In the genomic region with DNA sequence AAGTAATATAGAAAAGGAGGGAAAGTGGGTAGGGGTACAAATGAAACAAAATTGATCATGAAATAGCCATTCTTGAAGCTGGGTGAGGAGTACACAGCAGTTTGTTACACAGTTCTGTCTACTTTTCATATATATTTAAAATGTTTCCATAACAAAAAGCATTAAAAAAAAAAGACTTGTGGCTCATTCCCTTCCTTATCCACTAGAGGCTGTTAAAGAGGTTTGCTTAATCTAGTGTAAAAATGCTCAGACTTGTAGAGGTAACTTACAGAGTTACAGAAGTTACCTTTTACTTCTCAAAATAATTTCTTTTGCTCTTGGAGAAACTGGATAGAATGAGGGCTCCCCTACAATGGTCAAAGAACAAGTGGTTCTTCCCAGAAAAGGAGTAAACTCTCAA, we compare ENCODE assay signal across 9 cellular contexts. TPM values are rescaled to one million over a fixed set of nuclear protein-coding genes. Genes with fewer than 3 reads are reported as not detected.
DNase-seq lines count a peak whose midpoint lies in the region; ATAC-seq, FAIRE-seq and TF ChIP-seq lines count a peak whose summit lies in the region.
"Had no signal": no experiment of that assay in that cellular context is flagged by ENCODE, and none has a peak within 500 bp of the region (broad histone marks: within the 10 kb centered on the region; RNA-seq: fewer than 3 reads in every experiment).

No MANE protein-coding gene starts in this region.

- no peak overlapping the region for H2AFZ ChIP-seq in Karpas-422 (ENCODE audit: low read length)

- H3K27me3 ChIP-seq in Karpas-422 (ENCODE audit: low read length), result no peaks in the 10 kb centered on the region

- no peaks in the 10 kb centered on the region for H3K9me3 ChIP-seq in Karpas-422 (ENCODE audit: low read length)

- H3K4me1 ChIP-seq in Karpas-422 (ENCODE audit: low read length), result peaks cover 97% of the 10 kb centered on the region

- H3K36me3 Mint-ChIP-seq in Calu3 (ENCODE audit: insufficient read depth, unreplicated experiment) (no peaks in the 10 kb centered on the region), memory B cell (peaks cover 7% of the 10 kb centered on the region)
- peaks cover 40% of the 10 kb centered on the region for H3K36me3 Mint-ChIP-seq in activated naive CD8-positive, alpha-beta T cell treated with anti-CD3 and anti-CD28 coated beads for 36 hours

- intact Hi-C loops in Calu3 (cut with micrococcal nuclease; ENCODE audit: unreplicated experiment), result no loop called here

- TF ChIP-seq CTCF in Calu3 (IDR thresholded peaks at IDR 0.05; ENCODE audit: unreplicated experiment), result peak; percentile 23

- peak overlapping the region; percentile 50 for H3K9ac ChIP-seq in Karpas-422 (ENCODE audit: low read length)

- H3K4me3 Mint-ChIP-seq in Calu3 (ENCODE audit: low read depth, unreplicated experiment) (no peak overlapping the region), memory B cell (no peak overlapping the region)
- H3K4me3 Mint-ChIP-seq in activated naive CD8-positive, alpha-beta T cell treated with anti-CD3 and anti-CD28 coated beads for 36 hours, result peak overlapping the region; percentile 30

- H3K36me3 ChIP-seq in Karpas-422 (ENCODE audit: insufficient read depth, low read length), result peaks cover 20% of the 10 kb centered on the region

- BruUV-seq in Calu3 (replicated peaks; lab: Mats Ljungman, UMichigan), result no TSS peak

- peaks cover 78% of the 10 kb centered on the region for H3K79me2 ChIP-seq in Karpas-422 (ENCODE audit: low read length)

- H3K4me3 ChIP-seq in Karpas-422 (ENCODE audit: low read length), result no peak overlapping the region

- H3K27ac ChIP-seq in Karpas-422 (ENCODE audit: low read length), result peak overlapping the region; percentile 99

- H3K27ac Mint-ChIP-seq in Calu3 (ENCODE audit: unreplicated experiment) (no peak overlapping the region), memory B cell (peak overlapping the region; percentile 97)
- peak overlapping the region; percentile 89 for H3K27ac Mint-ChIP-seq in activated naive CD8-positive, alpha-beta T cell treated with anti-CD3 and anti-CD28 coated beads for 36 hours

- FAIRE-seq in HTR-8/SVneo (lab: Jason Lieb, UNC), result no peak

- H3K27me3 Mint-ChIP-seq in Calu3 (ENCODE audit: unreplicated experiment), result peaks cover 14% of the 10 kb centered on the region
- H3K27me3 Mint-ChIP-seq in activated naive CD8-positive, alpha-beta T cell treated with anti-CD3 and anti-CD28 coated beads for 36 hours, result no peaks in the 10 kb centered on the region
- H3K27me3 Mint-ChIP-seq in memory B cell, result no peaks in the 10 kb centered on the region

- no peaks in the 10 kb centered on the region for H3K9me3 Mint-ChIP-seq in Calu3 (ENCODE audit: low read depth, unreplicated experiment)
- H3K9me3 Mint-ChIP-seq in activated naive CD8-positive, alpha-beta T cell treated with anti-CD3 and anti-CD28 coated beads for 36 hours, result peaks cover under 1% of the 10 kb centered on the region
- no peaks in the 10 kb centered on the region for H3K9me3 Mint-ChIP-seq in memory B cell

- no peaks in the 10 kb centered on the region for H3K9me2 ChIP-seq in Karpas-422 (replicated peaks; ENCODE audit: insufficient read depth, low read length)

- peak overlapping the region; percentile 50 for H3K4me2 ChIP-seq in Karpas-422 (ENCODE audit: low read depth, low read length, poor library complexity, severe bottlenecking)

- DNase-seq in Calu3 (no peak), Karpas-422 (peak; percentile 74), memory B cell (ENCODE audit: low spot score in 2 of 2) (no peak), SK-N-DZ (ENCODE audit: low spot score) (no peak), HTR-8/SVneo (ENCODE audit: insufficient read length, low spot score) (no peak)
- no peak for DNase-seq in activated naive CD8-positive, alpha-beta T cell treated with anti-CD3 and anti-CD28 coated beads for 36 hours
- no peak for DNase-seq in stimulated activated CD4-positive, alpha-beta T cell treated with anti-CD3 and anti-CD28 coated beads, Interleukin-1b, Interleukin-23, amount 100 ng/mL, for 48 hours
- DNase-seq: mesendoderm had no signal

- ATAC-seq in memory B cell (ENCODE audit: low read depth) (peak; percentile 23), GM18870 (IDR thresholded peaks at IDR 0.05; ENCODE audit: unreplicated experiment) (no peak)

- no peaks in the 10 kb centered on the region for H3K4me1 Mint-ChIP-seq in Calu3 (ENCODE audit: low read depth, unreplicated experiment)
- peaks cover 86% of the 10 kb centered on the region for H3K4me1 Mint-ChIP-seq in activated naive CD8-positive, alpha-beta T cell treated with anti-CD3 and anti-CD28 coated beads for 36 hours
- H3K4me1 Mint-ChIP-seq in memory B cell, result peaks cover 40% of the 10 kb centered on the region

- H4K20me1 ChIP-seq in Karpas-422 (ENCODE audit: insufficient read depth, low read depth, low read length), result no peaks in the 10 kb centered on the region

- CTCF ChIA-PET in Calu3 (lab: Charles Lee), result no interaction called here

RNA-seq across cellular contexts. Expression of a gene that starts 8.1 kb away (rescaled TPM):
- 0.73 and 0.87 TPM in 2 replicates for total RNA-seq in Calu3 (2022)
- total RNA-seq in Karpas-422 (2014; rRNA removed; shearing (Covaris generic); ENCODE audit: low replicate concordance), result 46.8 and 62.6 TPM in 2 replicates
- total RNA-seq in activated naive CD8-positive, alpha-beta T cell treated with anti-CD3 and anti-CD28 coated beads for 36 hours, result 100 to 1,000 TPM; 384 to 391 TPM
- 9.1 and 11.0 TPM in 2 replicates for polyA plus RNA-seq in SK-N-DZ (2014; cell fraction: cytosol; rRNA removed)
- polyA plus RNA-seq in SK-N-DZ (2014; cell fraction: nucleus; rRNA removed), result 4.4 and 5.4 TPM in 2 replicates

Comparison
In these comparisons a context has a peak if more than half of its experiments do, and no peak if none do; other contexts are left out.
1. RNA of a gene that starts 8.1 kb away (total RNA-seq): 384 to 391 TPM in activated naive CD8-positive, alpha-beta T cell treated with anti-CD3 and anti-CD28 coated beads for 36 hours and 46.8 to 62.6 TPM in Karpas-422; 0.73 to 0.87 TPM in Calu3; every median in the first group is over 10 times any median in the second.